In genomic region chr14:99273724-99274345, GRCh38 we compare ENCODE assay signal across 8 cellular contexts. TPM values are rescaled to one million over a fixed set of nuclear protein-coding genes. Genes with fewer than 3 reads are reported as not detected.
DNase-seq lines count a peak whose midpoint lies in the region; ATAC-seq, FAIRE-seq and TF ChIP-seq lines count a peak whose summit lies in the region.

No MANE protein-coding gene starts in this region.

- H3K27ac Mint-ChIP-seq in activated naive CD4-positive, alpha-beta T cell treated with anti-CD3 and anti-CD28 coated beads, Interleukin-2, amount 50 U/mL, for 24 hours: peak overlapping the region; percentile 89

- WGBS in lower leg skin, 2 donors: 1% methylated on average over 24 to 34 of the region's 37 CpGs

- no peak for TF ChIP-seq CTCF in lower leg skin (IDR thresholded peaks at IDR 0.05)
- TF ChIP-seq CTCF in GM13976 (IDR thresholded peaks at IDR 0.05; ENCODE audit: borderline replicate concordance, control extremely low read depth, extremely low read depth, insufficient read depth, missing control alignments): no peak

- H3K4me1 Mint-ChIP-seq in activated naive CD4-positive, alpha-beta T cell treated with anti-CD3 and anti-CD28 coated beads, Interleukin-2, amount 50 U/mL, for 24 hours: peaks cover 53% of the 10 kb centered on the region

- TF ChIP-seq POLR2A in lower leg skin (IDR thresholded peaks at IDR 0.05): no peak

- peak; percentile 40 for DNase-seq in stimulated activated CD4-positive, alpha-beta T cell treated with anti-CD3 and anti-CD28 coated beads, Interleukin-1b, Interleukin-23, amount 100 ng/mL, for 48 hours
- no peak for DNase-seq in stimulated activated CD4-positive, alpha-beta T cell treated with anti-CD3 and anti-CD28 coated beads, Interleukin-12 subunit alpha, Interleukin-12 subunit beta, amount 100 ng/mL, for 4 hours
- DNase-seq in lower leg skin (ENCODE audit: low spot score in 2 of 2) (peak in 1 of 2 donors; percentile 93), urothelium cell line (ENCODE audit: low spot score) (no peak), GM13976 (ENCODE audit: low spot score) (no peak)

- no peak for ATAC-seq in HG02938 (IDR thresholded peaks at IDR 0.05; ENCODE audit: unreplicated experiment)
- no peak for ATAC-seq in HG03460 (IDR thresholded peaks at IDR 0.05; ENCODE audit: unreplicated experiment)

- peak overlapping the region; percentile 15 for H3K4me3 ChIP-seq in lower leg skin (ENCODE audit: low read depth, poor library complexity, severe bottlenecking)

- no peak for FAIRE-seq in urothelium cell line (lab: Jason Lieb, UNC)

- H3K36me3 Mint-ChIP-seq in activated naive CD4-positive, alpha-beta T cell treated with anti-CD3 and anti-CD28 coated beads, Interleukin-2, amount 50 U/mL, for 24 hours: peaks cover 6% of the 10 kb centered on the region

- no peaks in the 10 kb centered on the region for H3K9me3 Mint-ChIP-seq in activated naive CD4-positive, alpha-beta T cell treated with anti-CD3 and anti-CD28 coated beads, Interleukin-2, amount 50 U/mL, for 24 hours

- in situ Hi-C loops in GM13976 (cut with MboI; ENCODE audit: low sequenced_read_pairs, unreplicated experiment): no loop called here

- H3K4me3 Mint-ChIP-seq in activated naive CD4-positive, alpha-beta T cell treated with anti-CD3 and anti-CD28 coated beads, Interleukin-2, amount 50 U/mL, for 24 hours: peak overlapping the region; percentile 92

- no peaks in the 10 kb centered on the region for H3K27me3 Mint-ChIP-seq in activated naive CD4-positive, alpha-beta T cell treated with anti-CD3 and anti-CD28 coated beads, Interleukin-2, amount 50 U/mL, for 24 hours

- intact Hi-C loops in lower leg skin (cut with DNase I; ENCODE audit: low total_unique reads): no loop called here

RNA-seq across cellular contexts. Expression of gene BCL11B, which starts 1.8 kb away (rescaled TPM):
- 10 to 100 TPM; 39.1 to 74.3 (median 51.7) TPM for total RNA-seq in lower leg skin
